13 cellular contexts compared by ENCODE assay signal in genomic region chr1:201712387-201713092, GRCh38.
DNase-seq lines count a peak whose midpoint lies in the region; ATAC-seq and TF ChIP-seq lines count a peak whose summit lies in the region.
"Had no signal": no experiment of that assay in that cellular context is flagged by ENCODE, and none has a peak within 500 bp of the region (broad histone marks: within the 10 kb centered on the region; RNA-seq: fewer than 3 reads in every experiment).

No MANE protein-coding gene starts in this region.

- TF ChIP-seq POLR2A in esophagus squamous epithelium (IDR thresholded peaks at IDR 0.05), result no peak

- no peak for DNase-seq in right atrium auricular region (ENCODE audit: low spot score)
- DNase-seq in left cardiac atrium, result no peak
- no peak for DNase-seq in esophagus squamous epithelium (lab: John Stamatoyannopoulos, UW)
- peak; percentile 46 for DNase-seq in posterior vena cava (ENCODE audit: low spot score)
- DNase-seq in aorta, result no peak
- no peak for DNase-seq in NOMO-1 (lab: John Stamatoyannopoulos, UW; ENCODE audit: unreplicated experiment in 2 of 2)
- DNase-seq: DND-41, immature natural killer cell, NCI-H1105, NCI-H774, T-helper 1 cell had no signal

- no peaks in the 10 kb centered on the region for H3K36me3 ChIP-seq in right atrium auricular region
- H3K36me3 ChIP-seq in esophagus squamous epithelium, result no peaks in the 10 kb centered on the region
- no peaks in the 10 kb centered on the region for H3K36me3 ChIP-seq in aorta (ENCODE audit: control insufficient read depth in 1 of 2, insufficient read depth in 2 of 2, low read length in 1 of 2)

- H3K27me3 ChIP-seq in right atrium auricular region (no peaks in the 10 kb centered on the region), esophagus squamous epithelium (no peaks in the 10 kb centered on the region), aorta (ENCODE audit: control insufficient read depth in 1 of 2, insufficient read depth in 2 of 2, low read length in 1 of 2) (no peaks in the 10 kb centered on the region)

- H3K9me3 ChIP-seq in right atrium auricular region (no peaks in the 10 kb centered on the region), esophagus squamous epithelium (no peaks in the 10 kb centered on the region), aorta (ENCODE audit: control insufficient read depth, low read length) (no peaks in the 10 kb centered on the region)

- 73 to 100% methylated on average over 1 to 2 of the region's 7 CpGs for WGBS in esophagus squamous epithelium, 2 donors
- WGBS in aorta, 2 donors, result 80% methylated on average over 7 of the region's 7 CpGs

- peaks cover 0 to 81% of the 10 kb centered on the region in 2 donors for H3K4me1 ChIP-seq in right atrium auricular region
- peaks cover 34 to 90% (median 71%) of the 10 kb centered on the region in 3 donors for H3K4me1 ChIP-seq in esophagus squamous epithelium
- peaks cover 5 to 6% of the 10 kb centered on the region in 2 donors for H3K4me1 ChIP-seq in aorta (ENCODE audit: control insufficient read depth in 1 of 2, insufficient read depth in 2 of 2, low read length in 2 of 2)

- H3K4me3 ChIP-seq in right atrium auricular region, result no peak overlapping the region
- H3K4me3 ChIP-seq in esophagus squamous epithelium, result no peak overlapping the region
- H3K4me3 ChIP-seq in aorta (ENCODE audit: low read length in 2 of 2), result no peak overlapping the region

- TF ChIP-seq CTCF in right atrium auricular region (IDR thresholded peaks at IDR 0.05), result no peak
- no peak for TF ChIP-seq CTCF in esophagus squamous epithelium (IDR thresholded peaks at IDR 0.05)

- ATAC-seq in left cardiac atrium, result no peak
- ATAC-seq in aorta (ENCODE audit: low FRiP score), result no peak
- no peak for ATAC-seq in GM18867 (IDR thresholded peaks at IDR 0.05; ENCODE audit: unreplicated experiment)
- ATAC-seq in HG03460 (IDR thresholded peaks at IDR 0.05; ENCODE audit: unreplicated experiment), result no peak

- intact Hi-C loops in left cardiac atrium (cut with DNase I) (no loop called here), esophagus squamous epithelium (cut with DNase I) (no loop called here), posterior vena cava (cut with DNase I) (loop anchor here (2.0 to 5.0 kb wide), 2 partner anchors 80 to 175 kb away; partner anchors contain the start of gene NAV1 (in 1 of the 2)), aorta (cut with DNase I) (loop anchor here in 1 of 2 donors (2.0 kb wide), 1 partner anchor 36 kb away; no protein-coding TSS in a partner anchor)

- H3K27ac ChIP-seq in right atrium auricular region (peak overlapping the region; percentile 84 to 94), esophagus squamous epithelium (peak overlapping the region; percentile 74 to 96 (median 91)), aorta (ENCODE audit: low read depth in 1 of 2, low read length in 2 of 2) (peak overlapping the region; percentile 91 to 98)

Comparison
In these comparisons a context has a peak if more than half of its experiments do, and no peak if none do; other contexts are left out.
1. intact Hi-C loops: an anchor here in posterior vena cava (2.0 to 5.0 kb wide); none called in left cardiac atrium and esophagus squamous epithelium.